ENCODE assay signal across 24 cellular contexts in genomic region chr2:222506230-222506934, GRCh38.
A peak's percentile ranks its signal among the peaks of the same experiment; 100 is the strongest.
DNase-seq lines count a peak whose midpoint lies in the region; ATAC-seq, FAIRE-seq and TF ChIP-seq lines count a peak whose summit lies in the region.
"Had no signal": no experiment of that assay in that cellular context is flagged by ENCODE, and none has a peak within 500 bp of the region (broad histone marks: within the 10 kb centered on the region; RNA-seq: fewer than 3 reads in every experiment).

No MANE protein-coding gene starts in this region.

- no peak overlapping the region for H3K4ac ChIP-seq in mesenchymal stem cell (ENCODE audit: low read depth in 1 of 2, low read length in 2 of 2)

- no peak overlapping the region for H2AK5ac ChIP-seq in mesenchymal stem cell (ENCODE audit: low read length, severe bottlenecking)

- no peak overlapping the region for H2BK120ac ChIP-seq in mesenchymal stem cell (ENCODE audit: low read depth, low read length)

- H3K9me3 ChIP-seq in A549 (no peaks in the 10 kb centered on the region), mesenchymal stem cell (ENCODE audit: control insufficient read depth, low read length) (no peaks in the 10 kb centered on the region)

- no peak for TF ChIP-seq RAD21 in A549 (conservative IDR thresholded peaks at IDR 0.05 in 1 of 2, IDR thresholded peaks at IDR 0.05 in 1 of 2)

- H3K36me3 ChIP-seq in mesenchymal stem cell (ENCODE audit: control insufficient read depth in 1 of 2, insufficient read depth in 2 of 2, low read depth in 1 of 2, low read length in 2 of 2) = no peaks in the 10 kb centered on the region

- no peak overlapping the region for H2BK15ac ChIP-seq in mesenchymal stem cell (ENCODE audit: low read depth, poor library complexity, severe bottlenecking)

- H3K14ac ChIP-seq in mesenchymal stem cell (ENCODE audit: low read length in 2 of 2) = no peak overlapping the region

- DNase-seq in A549 (ENCODE audit: low read depth in 1 of 2, low spot score in 1 of 2) = no peak
- DNase-seq in HL-60 (ENCODE audit: low read depth in 1 of 2, low spot score in 1 of 2) = peak in 1 of 2 experiments; percentile 52
- DNase-seq in NOMO-1 (lab: John Stamatoyannopoulos, UW; ENCODE audit: unreplicated experiment in 2 of 2) = peak; percentile 30 to 75
- DNase-seq in mesenchymal stem cell = peak; percentile 23
- DNase-seq in NCI-H510A (lab: John Stamatoyannopoulos, UW) = no peak
- DNase-seq in RCC 7860 (ENCODE audit: low spot score) = no peak
- DNase-seq: 8988T; Calu3; CD8-positive, alpha-beta memory T cell; DMS153; H7; HFFc6; NCI-H1694 treated with DMSO at 0.1 percent for 48 hours; NCI-H2107; NCI-H510A treated with DMSO at 0.1 percent for 48 hours; NCI-H748 treated with DMSO at 0.1 percent for 48 hours; Right ventricle myocardium superior; SW 1271; T-helper 17 cell had no signal

- H3K23ac ChIP-seq in mesenchymal stem cell (ENCODE audit: low read length in 2 of 2) = no peak overlapping the region

- no peak overlapping the region for H4K8ac ChIP-seq in mesenchymal stem cell (ENCODE audit: low read length)

- POLR2A ChIA-PET in A549 (lab: Yijun Ruan, JAX) = no interaction called here

- no peak overlapping the region for H3K27ac ChIP-seq in A549
- peak overlapping the region; percentile 61 for H3K27ac ChIP-seq in HL-60 (replicated peaks)
- H3K27ac ChIP-seq in mesenchymal stem cell (ENCODE audit: low read length, poor library complexity, severe bottlenecking) = no peak overlapping the region
- H3K27ac ChIP-seq: C4-2B, KMS-11 had no signal

- H3K27me3 ChIP-seq in HL-60 (ENCODE audit: insufficient read depth, poor library complexity, severe bottlenecking) (no peaks in the 10 kb centered on the region), mesenchymal stem cell (ENCODE audit: control insufficient read depth in 1 of 2, insufficient read depth in 1 of 2, low read length in 2 of 2) (peaks cover 0 to 7% of the 10 kb centered on the region in 2 experiments)

- no peak for TF ChIP-seq EP300 in A549 (IDR thresholded peaks at IDR 0.05)

- H3K79me1 ChIP-seq in mesenchymal stem cell (replicated peaks; ENCODE audit: low read length, poor library complexity, severe bottlenecking) = no peaks in the 10 kb centered on the region

- 0 out of 3 replicates have a peak overlapping the region, but pooled peaks have one; percentile 9 for H3K4me2 ChIP-seq in A549
- no peak overlapping the region for H3K4me2 ChIP-seq in mesenchymal stem cell (ENCODE audit: low read length, poor library complexity, severe bottlenecking)
- H3K4me2 ChIP-seq: KMS-11 had no signal

- WGBS in A549 (ENCODE audit: missing lambda C conversion rate) = 31% methylated on average over 5 of the region's 5 CpGs
- WGBS in mesenchymal stem cell = 80% methylated on average over 1 of the region's 5 CpGs

- no peak for TF ChIP-seq CTCF in A549 (IDR thresholded peaks at IDR 0.05)
- TF ChIP-seq CTCF in HL-60 (IDR thresholded peaks at IDR 0.05; ENCODE audit: insufficient read depth, low read length) = no peak

- H2BK12ac ChIP-seq in mesenchymal stem cell (ENCODE audit: low read length in 2 of 2) = no peak overlapping the region

- no peak overlapping the region for H2BK5ac ChIP-seq in mesenchymal stem cell (ENCODE audit: low read depth, low read length, poor library complexity, severe bottlenecking)

- H3K9ac ChIP-seq in mesenchymal stem cell (ENCODE audit: low read length) = no peak overlapping the region
- H3K9ac ChIP-seq: KMS-11 had no signal

- H2AFZ ChIP-seq in mesenchymal stem cell (ENCODE audit: low read depth, low read length) = no peak overlapping the region

- no peak for FAIRE-seq in A549 (lab: Jason Lieb, UNC)
- FAIRE-seq in RCC 7860 (lab: Jason Lieb, UNC) = no peak
- FAIRE-seq: HTR-8/SVneo had no signal

- CTCF ChIA-PET in A549 (lab: Yijun Ruan, JAX) = no interaction called here

- H3K18ac ChIP-seq in mesenchymal stem cell (ENCODE audit: low read depth in 1 of 2, low read length in 2 of 2) = no peak overlapping the region

- no peak for ATAC-seq in A549
- no peak for ATAC-seq in HG03039 (IDR thresholded peaks at IDR 0.05; ENCODE audit: unreplicated experiment)
- ATAC-seq in GM19397 (IDR thresholded peaks at IDR 0.05; ENCODE audit: unreplicated experiment) = no peak
- ATAC-seq: T-helper 17 cell had no signal

- TF ChIP-seq POLR2A in A549 (IDR thresholded peaks at IDR 0.05; ENCODE audit: low read length) = no peak

- no peaks in the 10 kb centered on the region for H3K4me1 ChIP-seq in A549
- no peaks in the 10 kb centered on the region for H3K4me1 ChIP-seq in mesenchymal stem cell (ENCODE audit: control insufficient read depth, insufficient read depth, low read depth, low read length)

- H3K4me3 ChIP-seq in A549 = no peak overlapping the region
- no peak overlapping the region for H3K4me3 ChIP-seq in HL-60 (replicated peaks; ENCODE audit: insufficient read depth, low read length)
- no peak overlapping the region for H3K4me3 ChIP-seq in mesenchymal stem cell (ENCODE audit: insufficient read depth in 1 of 2, low read depth in 1 of 2, low read length in 2 of 2)

- no peak overlapping the region for H4K91ac ChIP-seq in mesenchymal stem cell (ENCODE audit: low read length)

TF ChIP-seq in A549, 52 proteins besides CTCF, POLR2A, EP300 and RAD21:
- no peak for TF ChIP-seq CBX8 (IDR thresholded peaks at IDR 0.05)
- no peak for TF ChIP-seq HES2 (IDR thresholded peaks at IDR 0.05)
- no peak for TF ChIP-seq E2F6 (IDR thresholded peaks at IDR 0.05; ENCODE audit: borderline replicate concordance, low read depth)
- TF ChIP-seq HOXB5 (CRISPR knock-in tag; IDR thresholded peaks at IDR 0.05) = no peak
- no peak for TF ChIP-seq GATA3 (IDR thresholded peaks at IDR 0.05; ENCODE audit: borderline replicate concordance)
- no peak for TF ChIP-seq BHLHE40 (IDR thresholded peaks at IDR 0.05; ENCODE audit: low read depth, low read length)
- no peak for TF ChIP-seq TP53 (CRISPR knock-in tag; IDR thresholded peaks at IDR 0.05)

Comparison
In these comparisons a context has a peak if more than half of its experiments do, and no peak if none do; other contexts are left out.
1. DNase-seq: peak in NOMO-1 (2 of 2) and mesenchymal stem cell (single experiment); none in A549 (0 of 2), NCI-H510A (single experiment) and RCC 7860 (single experiment).